ENCODE assay signal across 8 cellular contexts in the genomic region with DNA sequence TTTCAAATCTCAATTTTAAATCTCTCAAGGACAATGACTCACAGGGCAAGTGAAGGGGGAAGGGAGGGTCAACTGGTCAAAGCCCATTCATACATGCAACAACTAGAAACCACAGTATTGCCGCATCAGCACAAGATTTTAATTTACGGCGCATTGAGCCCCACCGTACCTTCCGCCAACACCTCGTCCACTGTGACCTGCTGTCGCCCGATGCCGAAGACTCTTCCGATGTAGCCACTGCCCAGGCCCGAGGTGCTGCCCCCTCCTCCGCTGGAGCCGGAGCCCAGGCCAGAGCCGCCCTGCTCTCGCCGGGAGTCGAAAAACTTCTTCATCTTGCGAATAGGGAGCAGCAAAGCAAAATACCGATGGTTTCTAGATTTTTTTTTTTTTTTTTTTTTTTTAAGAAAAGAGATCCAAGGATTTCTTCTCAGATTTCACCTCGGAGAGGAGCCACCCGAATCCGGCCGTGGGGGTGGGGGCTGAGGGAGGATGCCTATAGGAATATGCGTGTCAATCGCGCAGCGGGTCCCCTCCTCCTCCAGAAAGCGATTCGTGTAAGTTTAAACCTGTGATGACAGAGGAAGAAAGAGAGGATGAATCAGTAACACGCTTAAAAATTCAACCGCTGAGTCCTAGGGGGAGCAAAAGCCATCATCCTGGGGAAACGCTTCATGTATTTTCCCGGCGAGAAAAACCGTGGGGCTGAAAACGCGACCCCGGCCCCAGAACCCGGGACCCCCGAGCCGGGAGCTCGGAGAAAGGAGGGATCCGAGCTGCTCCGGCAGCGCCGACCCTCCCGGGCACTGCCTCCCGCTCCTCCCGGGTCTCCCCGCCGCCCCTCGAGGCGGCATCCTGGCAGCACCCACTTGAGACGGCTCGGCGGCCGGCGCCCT. TPM values are rescaled to one million over a fixed set of nuclear protein-coding genes. Genes with fewer than 3 reads are reported as not detected.
DNase-seq lines count a peak whose midpoint lies in the region; ATAC-seq and TF ChIP-seq lines count a peak whose summit lies in the region.

No MANE protein-coding gene starts in this region.

- H3K9me3 Mint-ChIP-seq in T-helper 1 cell treated with Interleukin-12 subunit alpha and Interleukin-12 subunit beta and Interleukin-4 antibody, amounts not matched to agents 30 μg/mL and 1 μg/mL, for 36 hours: no peaks in the 10 kb centered on the region

- peaks cover 32% of the 10 kb centered on the region for H4K20me1 ChIP-seq in Karpas-422 (ENCODE audit: insufficient read depth, low read depth, low read length)

- peak overlapping the region; percentile 93 for H3K27ac Mint-ChIP-seq in T-helper 1 cell treated with Interleukin-12 subunit alpha and Interleukin-12 subunit beta and Interleukin-4 antibody, amounts not matched to agents 30 μg/mL and 1 μg/mL, for 36 hours

- peak; percentile 63 for DNase-seq in GM04504 (ENCODE audit: low read depth)
- peak; percentile 68 for DNase-seq in Karpas-422
- DNase-seq in ascending aorta (ENCODE audit: low spot score in 2 of 2): peak; percentile 28 to 80
- peak; percentile 40 to 49 for DNase-seq in hippocampal formation (lab: John Stamatoyannopoulos, UW)
- DNase-seq in retinal pigment epithelial cell (ENCODE audit: low read depth): no peak

- H3K4me3 Mint-ChIP-seq in T-helper 1 cell treated with Interleukin-12 subunit alpha and Interleukin-12 subunit beta and Interleukin-4 antibody, amounts not matched to agents 30 μg/mL and 1 μg/mL, for 36 hours: peak overlapping the region; percentile 96

- peaks cover 68% of the 10 kb centered on the region for H3K4me1 Mint-ChIP-seq in T-helper 1 cell treated with Interleukin-12 subunit alpha and Interleukin-12 subunit beta and Interleukin-4 antibody, amounts not matched to agents 30 μg/mL and 1 μg/mL, for 36 hours (ENCODE audit: low read depth)

- peak overlapping the region; percentile 85 for H3K9ac ChIP-seq in Karpas-422 (ENCODE audit: low read length)

- H3K4me1 ChIP-seq in Karpas-422 (ENCODE audit: low read length) (peaks cover 27% of the 10 kb centered on the region), ascending aorta (peaks cover 9 to 31% of the 10 kb centered on the region in 2 donors)

- intact Hi-C loops in ascending aorta (cut with DNase I): loop anchor here (2.0 to 5.0 kb wide), 4 partner anchors 41 to 1486 kb away; a partner anchor contains a TSS

- TF ChIP-seq CTCF in ascending aorta (IDR thresholded peaks at IDR 0.05) (peak in 1 of 3 experiments; percentile 5), retinal pigment epithelial cell (conservative IDR thresholded peaks at IDR 0.05; ENCODE audit: low read depth, low read length) (no peak)

- no peaks in the 10 kb centered on the region for H3K27me3 Mint-ChIP-seq in T-helper 1 cell treated with Interleukin-12 subunit alpha and Interleukin-12 subunit beta and Interleukin-4 antibody, amounts not matched to agents 30 μg/mL and 1 μg/mL, for 36 hours (ENCODE audit: low read depth)

- no peaks in the 10 kb centered on the region for H3K9me2 ChIP-seq in Karpas-422 (replicated peaks; ENCODE audit: insufficient read depth, low read length)

- no peaks in the 10 kb centered on the region for H3K79me2 ChIP-seq in Karpas-422 (ENCODE audit: low read length)

- H3K9me3 ChIP-seq in Karpas-422 (ENCODE audit: low read length): no peaks in the 10 kb centered on the region
- H3K9me3 ChIP-seq in ascending aorta: no peaks in the 10 kb centered on the region

- H3K36me3 ChIP-seq in Karpas-422 (ENCODE audit: insufficient read depth, low read length) (no peaks in the 10 kb centered on the region), ascending aorta (no peaks in the 10 kb centered on the region)

- H3K4me2 ChIP-seq in Karpas-422 (ENCODE audit: low read depth, low read length, poor library complexity, severe bottlenecking): peak overlapping the region; percentile 87

- peak overlapping the region; percentile 88 for H3K4me3 ChIP-seq in Karpas-422 (ENCODE audit: low read length)
- H3K4me3 ChIP-seq in ascending aorta: peak overlapping the region; percentile 89 to 97
- H3K4me3 ChIP-seq in retinal pigment epithelial cell (ENCODE audit: low read length): peak overlapping the region; percentile 91

- H2AFZ ChIP-seq in Karpas-422 (ENCODE audit: low read length): peak overlapping the region; percentile 100

- peaks cover 30% of the 10 kb centered on the region for H3K36me3 Mint-ChIP-seq in T-helper 1 cell treated with Interleukin-12 subunit alpha and Interleukin-12 subunit beta and Interleukin-4 antibody, amounts not matched to agents 30 μg/mL and 1 μg/mL, for 36 hours (ENCODE audit: low read depth)

- ATAC-seq in HG03469 (IDR thresholded peaks at IDR 0.05; ENCODE audit: unreplicated experiment): no peak
- ATAC-seq in GM21619 (IDR thresholded peaks at IDR 0.05; ENCODE audit: unreplicated experiment): no peak

- H3K27me3 ChIP-seq in Karpas-422 (ENCODE audit: low read length) (peaks cover 5% of the 10 kb centered on the region; the same call in 1 of the 2 replicates), ascending aorta (no peaks in the 10 kb centered on the region)

- H3K27ac ChIP-seq in Karpas-422 (ENCODE audit: low read length) (no peak overlapping the region), ascending aorta (peak overlapping the region; percentile 95)

RNA-seq across cellular contexts. Expression of a gene that starts 0.6 kb away (rescaled TPM):
- total RNA-seq in Karpas-422 (2014; rRNA removed; shearing (Covaris generic); ENCODE audit: low replicate concordance): 5.6 and 6.8 TPM in 2 replicates
- 53.4 TPM for total RNA-seq in ascending aorta
